28 cellular contexts compared by ENCODE assay signal in the genomic region with DNA sequence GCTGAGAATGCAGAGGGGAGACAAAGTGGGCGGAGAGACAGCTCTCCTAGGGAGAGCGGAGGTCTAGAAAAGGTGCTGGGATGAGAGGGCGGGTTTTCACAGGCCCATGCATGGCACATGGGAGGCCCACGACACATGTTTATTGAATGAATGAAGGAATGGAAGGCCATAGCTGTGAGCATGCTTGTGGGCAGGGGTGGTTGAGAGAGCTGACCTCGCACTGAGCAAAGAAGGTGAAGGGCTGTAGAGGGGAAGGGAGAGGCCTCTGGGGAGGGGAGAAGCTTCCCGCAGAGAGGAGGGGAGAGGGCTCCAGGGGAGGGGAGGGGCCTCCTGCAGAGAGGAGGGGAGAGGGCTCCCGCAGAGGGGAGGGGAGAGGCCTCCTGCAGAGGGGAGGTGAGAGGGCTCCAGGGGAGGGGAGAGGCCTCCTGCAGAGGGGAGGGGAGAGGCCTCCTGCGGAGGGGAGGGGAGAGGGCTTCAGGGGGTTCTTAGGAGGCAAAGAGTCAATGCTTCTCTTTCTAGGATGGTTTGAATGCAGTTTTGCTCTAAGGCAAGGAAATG. TPM values are rescaled to one million over a fixed set of nuclear protein-coding genes. Genes with fewer than 3 reads are reported as not detected.
DNase-seq lines count a peak whose midpoint lies in the region; ATAC-seq and TF ChIP-seq lines count a peak whose summit lies in the region.
"Had no signal": no experiment of that assay in that cellular context is flagged by ENCODE, and none has a peak within 500 bp of the region (broad histone marks: within the 10 kb centered on the region; RNA-seq: fewer than 3 reads in every experiment).

No MANE protein-coding gene starts in this region.

- H3K4me1 ChIP-seq in GM23338 (ENCODE audit: insufficient read depth) (peaks cover 43% of the 10 kb centered on the region), NT2/D1 (ENCODE audit: insufficient read depth, insufficient read length) (peaks cover 27% of the 10 kb centered on the region), iPS-18a (ENCODE audit: control insufficient read depth, low read depth, low read length) (peaks cover 46% of the 10 kb centered on the region), osteoblast (ENCODE audit: insufficient read depth, low read length) (no peaks in the 10 kb centered on the region)
- H3K4me1 ChIP-seq: Caco-2, upper lobe of right lung had no signal

- no peaks in the 10 kb centered on the region for H3K9me2 ChIP-seq in GM23338 (ENCODE audit: insufficient read depth)

- no peaks in the 10 kb centered on the region for H3K79me2 ChIP-seq in GM23338 (replicated peaks; ENCODE audit: insufficient read depth)
- H3K79me2 ChIP-seq in osteoblast (ENCODE audit: insufficient read depth, low read length) = no peaks in the 10 kb centered on the region

- H3K27me3 Mint-ChIP-seq in GM23338 (ENCODE audit: insufficient read depth, low read depth, poor library complexity) = peaks cover 6% of the 10 kb centered on the region
- H3K27me3 Mint-ChIP-seq in activated naive CD8-positive, alpha-beta T cell treated with anti-CD3 and anti-CD28 coated beads for 36 hours = no peaks in the 10 kb centered on the region
- H3K27me3 Mint-ChIP-seq: activated B cell treated with CpG ODN at 0.5 μM for 24 hours had no signal

- H3K27me3 ChIP-seq in GM23338 (ENCODE audit: insufficient read depth) = no peaks in the 10 kb centered on the region
- H3K27me3 ChIP-seq in NT2/D1 (ENCODE audit: insufficient read depth, insufficient read length) = no peaks in the 10 kb centered on the region
- no peaks in the 10 kb centered on the region for H3K27me3 ChIP-seq in iPS-18a (ENCODE audit: control insufficient read depth, insufficient read depth, low read length)
- H3K27me3 ChIP-seq in osteoblast (ENCODE audit: insufficient read depth, low read length) = no peaks in the 10 kb centered on the region
- H3K27me3 ChIP-seq: upper lobe of right lung had no signal

- H3K4me3 ChIP-seq in GM23338 = no peak overlapping the region
- no peak overlapping the region for H3K4me3 ChIP-seq in NT2/D1 (ENCODE audit: insufficient read length, low read depth)
- H3K4me3 ChIP-seq in iPS-18a (ENCODE audit: low read length) = no peak overlapping the region
- H3K4me3 ChIP-seq in osteoblast (ENCODE audit: insufficient read depth, low read length) = no peak overlapping the region
- H3K4me3 ChIP-seq: skin epidermis, upper lobe of right lung had no signal

- H4K20me1 ChIP-seq in GM23338 (replicated peaks; ENCODE audit: insufficient read depth) (no peaks in the 10 kb centered on the region), osteoblast (ENCODE audit: insufficient read depth, low read length) (no peaks in the 10 kb centered on the region)

- H3K36me3 ChIP-seq in GM23338 (ENCODE audit: insufficient read depth) (peaks cover 3% of the 10 kb centered on the region; the same call in 1 of the 2 replicates), NT2/D1 (ENCODE audit: insufficient read depth, insufficient read length, low read length) (no peaks in the 10 kb centered on the region), iPS-18a (ENCODE audit: control insufficient read depth, low read depth, low read length) (no peaks in the 10 kb centered on the region), osteoblast (ENCODE audit: insufficient read depth, low read length) (no peaks in the 10 kb centered on the region)
- H3K36me3 ChIP-seq: upper lobe of right lung had no signal

- H3F3A ChIP-seq in GM23338 (replicated peaks; ENCODE audit: low read depth) = peaks cover 7% of the 10 kb centered on the region; the same call in 1 of the 2 replicates

- peaks cover 16% of the 10 kb centered on the region for H3K9me3 Mint-ChIP-seq in GM23338
- peaks cover 7% of the 10 kb centered on the region for H3K9me3 Mint-ChIP-seq in activated naive CD8-positive, alpha-beta T cell treated with anti-CD3 and anti-CD28 coated beads for 36 hours

- H3K36me3 Mint-ChIP-seq in GM23338 (ENCODE audit: low read depth) = peaks cover 14% of the 10 kb centered on the region
- peaks cover 6% of the 10 kb centered on the region for H3K36me3 Mint-ChIP-seq in activated naive CD8-positive, alpha-beta T cell treated with anti-CD3 and anti-CD28 coated beads for 36 hours

- no peak overlapping the region for H3K27ac ChIP-seq in GM23338 (ENCODE audit: low read depth)
- H3K27ac ChIP-seq in iPS-18a (ENCODE audit: low read length) = no peak overlapping the region
- H3K27ac ChIP-seq in osteoblast (ENCODE audit: low read depth, low read length) = no peak overlapping the region
- H3K27ac ChIP-seq: C4-2B, upper lobe of right lung had no signal

- H3K27ac Mint-ChIP-seq in GM23338 = peak overlapping the region; percentile 22
- H3K27ac Mint-ChIP-seq in activated naive CD8-positive, alpha-beta T cell treated with anti-CD3 and anti-CD28 coated beads for 36 hours = no peak overlapping the region
- H3K27ac Mint-ChIP-seq: activated B cell treated with CpG ODN at 0.5 μM for 24 hours; activated CD8-positive, alpha-beta memory T cell treated with anti-CD3 and anti-CD28 coated beads, Interleukin-2, amount 10 ng/mL, durations not matched to agents 7 days and 5 days had no signal

- ATAC-seq in GM23338 = no peak
- ATAC-seq in GM21723 (IDR thresholded peaks at IDR 0.05; ENCODE audit: unreplicated experiment) = no peak
- ATAC-seq: activated CD8-positive, alpha-beta memory T cell treated with anti-CD3 and anti-CD28 coated beads, Interleukin-2, amount 10 ng/mL, durations not matched to agents 7 days and 5 days; Panc1 had no signal

- H3K9me3 ChIP-seq in NT2/D1 (ENCODE audit: insufficient read depth, low read length) (peaks cover 21% of the 10 kb centered on the region), iPS-18a (ENCODE audit: control insufficient read depth, low read depth, low read length) (no peaks in the 10 kb centered on the region), osteoblast (ENCODE audit: low read depth, low read length) (no peaks in the 10 kb centered on the region)
- H3K9me3 ChIP-seq: Caco-2, upper lobe of right lung had no signal

- no peak overlapping the region for H3K4me3 Mint-ChIP-seq in GM23338
- no peak overlapping the region for H3K4me3 Mint-ChIP-seq in activated naive CD8-positive, alpha-beta T cell treated with anti-CD3 and anti-CD28 coated beads for 36 hours
- H3K4me3 Mint-ChIP-seq: activated B cell treated with CpG ODN at 0.5 μM for 24 hours; activated CD8-positive, alpha-beta memory T cell treated with anti-CD3 and anti-CD28 coated beads, Interleukin-2, amount 10 ng/mL, durations not matched to agents 7 days and 5 days had no signal

- peak overlapping the region; percentile 14 for H3K9ac ChIP-seq in NT2/D1 (ENCODE audit: insufficient read length, low read depth)
- peak overlapping the region; percentile 21 for H3K9ac ChIP-seq in iPS-18a (ENCODE audit: low read length)

- H3K4me2 ChIP-seq in GM23338 (peak overlapping the region; percentile 60), osteoblast (ENCODE audit: insufficient read depth, low read length) (no peak overlapping the region)

- DNase-seq in GM23338 (ENCODE audit: low spot score) (no peak), NT2/D1 (ENCODE audit: low read depth, low spot score) (no peak), osteoblast (ENCODE audit: insufficient read length, low spot score, missing footprints) (peak; percentile 23), NCI-H446 (lab: John Stamatoyannopoulos, UW) (no peak)
- no peak for DNase-seq in activated CD8-positive, alpha-beta memory T cell treated with anti-CD3 and anti-CD28 coated beads for 24 hours
- no peak for DNase-seq in activated naive CD8-positive, alpha-beta T cell treated with anti-CD3 and anti-CD28 coated beads for 36 hours
- DNase-seq: activated B cell treated with CpG ODN at 0.5 μM for 24 hours; activated CD4-positive, alpha-beta T cell treated with anti-CD3 and anti-CD28 coated beads, Interleukin-2, amount 50 U/mL, for 1 hour; activated CD8-positive, alpha-beta memory T cell treated with anti-CD3 and anti-CD28 coated beads, Interleukin-2, amount 10 ng/mL, durations not matched to agents 7 days and 5 days; activated naive CD4-positive, alpha-beta T cell; activated T-cell treated with anti-CD3 and anti-CD28 coated beads, Interleukin-2, amount 50 U/mL, for 48 hours; Caco-2; effector memory CD4-positive, alpha-beta T cell; erythroblast; NCI-H1436 treated with DMSO at 0.1 percent for 48 hours; NCI-H446 treated with DMSO at 0.1 percent for 48 hours; NK-92 treated with Interleukin-12 subunit alpha and Interleukin-12 subunit beta, amount 100 ng/mL, for 24 hours; occipital lobe; SIG-M5; SW 1271; T-helper 9 cell; upper lobe of right lung had no signal

- no peak for TF ChIP-seq CTCF in GM23338 (conservative IDR thresholded peaks at IDR 0.05; ENCODE audit: low read depth in 2 of 2)
- TF ChIP-seq CTCF in osteoblast (IDR thresholded peaks at IDR 0.05; ENCODE audit: extremely low read depth, low read depth, low read length) = no peak

- H3K4me1 Mint-ChIP-seq in GM23338 = peaks cover 40% of the 10 kb centered on the region
- H3K4me1 Mint-ChIP-seq in activated naive CD8-positive, alpha-beta T cell treated with anti-CD3 and anti-CD28 coated beads for 36 hours = peaks cover 19% of the 10 kb centered on the region
- H3K4me1 Mint-ChIP-seq: activated CD8-positive, alpha-beta memory T cell treated with anti-CD3 and anti-CD28 coated beads, Interleukin-2, amount 10 ng/mL, durations not matched to agents 7 days and 5 days had no signal

- peak overlapping the region; percentile 43; the same call in 1 of the 2 replicates for H2AFZ ChIP-seq in GM23338
- H2AFZ ChIP-seq in osteoblast (ENCODE audit: low read length) = no peak overlapping the region

TF ChIP-seq in GM23338, 12 proteins besides CTCF, POLR2A, EP300 and RAD21:
- TF ChIP-seq EZH2phosphoT487 (IDR thresholded peaks at IDR 0.05; ENCODE audit: unreplicated experiment) (no peak), NANOG (IDR thresholded peaks at IDR 0.05; ENCODE audit: borderline replicate concordance) (no peak), CREB1 (CRISPR knock-in tag; IDR thresholded peaks at IDR 0.05; ENCODE audit: low read depth) (no peak), ZNF331 (CRISPR knock-in tag; IDR thresholded peaks at IDR 0.05; ENCODE audit: low read depth) (no peak)
- TF ChIP-seq, protein P1, sequence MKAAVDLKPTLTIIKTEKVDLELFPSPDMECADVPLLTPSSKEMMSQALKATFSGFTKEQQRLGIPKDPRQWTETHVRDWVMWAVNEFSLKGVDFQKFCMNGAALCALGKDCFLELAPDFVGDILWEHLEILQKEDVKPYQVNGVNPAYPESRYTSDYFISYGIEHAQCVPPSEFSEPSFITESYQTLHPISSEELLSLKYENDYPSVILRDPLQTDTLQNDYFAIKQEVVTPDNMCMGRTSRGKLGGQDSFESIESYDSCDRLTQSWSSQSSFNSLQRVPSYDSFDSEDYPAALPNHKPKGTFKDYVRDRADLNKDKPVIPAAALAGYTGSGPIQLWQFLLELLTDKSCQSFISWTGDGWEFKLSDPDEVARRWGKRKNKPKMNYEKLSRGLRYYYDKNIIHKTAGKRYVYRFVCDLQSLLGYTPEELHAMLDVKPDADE (IDR thresholded peaks at IDR 0.05) = no peak

RNA-seq across cellular contexts. Expression of a gene that starts 27.3 kb away (rescaled TPM):
- total RNA-seq in GM23338 (2014; rRNA removed; shearing (Covaris generic)) = 3.7 and 5.1 TPM in 2 replicates
- polyA plus RNA-seq in GM23338 (2016; fragmentation: Nextera tagmentation; extraction: Ambion mirVana) = 0.74 and 0.99 TPM in 2 replicates
- total RNA-seq in osteoblast = under 0.01 TPM in 2 replicates
- total RNA-seq in activated naive CD8-positive, alpha-beta T cell treated with anti-CD3 and anti-CD28 coated beads for 36 hours = 1 to 10 TPM; 1.4 to 1.6 TPM
- total RNA-seq: myocyte had no signal
